27 cellular contexts compared by ENCODE assay signal in the genomic region with DNA sequence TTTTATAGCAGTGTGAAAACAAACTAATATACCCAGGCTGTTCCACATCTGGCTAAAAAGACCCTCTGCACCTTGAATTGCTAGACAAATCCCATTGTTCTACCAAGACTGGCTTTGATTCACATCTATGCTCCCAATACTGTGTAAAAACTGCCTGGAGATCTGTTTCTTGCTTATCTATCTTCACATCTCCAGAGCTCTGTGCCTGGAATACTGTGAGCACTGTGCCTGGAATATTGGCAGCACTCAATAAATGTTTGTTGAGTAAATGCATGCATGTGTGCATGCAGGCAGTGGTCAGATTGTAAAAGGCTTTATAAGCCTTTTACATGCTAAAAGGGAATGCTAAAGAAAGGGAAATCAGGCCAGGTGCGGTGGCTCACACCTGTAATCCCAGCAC.
"Had no signal": no experiment of that assay in that cellular context is flagged by ENCODE, and none has a peak within 500 bp of the region (broad histone marks: within the 10 kb centered on the region; RNA-seq: fewer than 3 reads in every experiment).

No MANE protein-coding gene starts in this region.

- H3K27me3 Mint-ChIP-seq: stimulated activated memory B cell treated with anti-CD40 and anti-IgM and Interleukin-4, amounts not matched to agents 10 μg/mL and 1 μg/mL and 100 μg/mL, for 72 hours had no signal

- H3K27ac Mint-ChIP-seq: stimulated activated effector memory CD8-positive, alpha-beta T cell treated with anti-CD3 and anti-CD28 coated beads, Interleukin-12 subunit alpha, Interleukin-12 subunit beta, amount 100 ng/mL, for 72 hours; stimulated activated memory B cell treated with anti-CD40 and anti-IgM and Interleukin-4, amounts not matched to agents 10 μg/mL and 1 μg/mL and 100 μg/mL, for 72 hours; stimulated activated naive B cell treated with anti-CD40 and anti-IgM and Interleukin-4, amounts not matched to agents 10 μg/mL and 1 μg/mL and 100 μg/mL, for 72 hours; stimulated activated naive CD8-positive, alpha-beta T cell treated with anti-CD3 and anti-CD28 coated beads, Interleukin-15, amount 100 ng/mL, for 72 hours; stimulated activated naive CD8-positive, alpha-beta T cell treated with anti-CD3 and anti-CD28 coated beads, Interleukin-15, Interleukin-2, amounts not matched to agents 100 ng/mL and 50 ng/mL, for 24 hours; type B pancreatic cell had no signal

- DNase-seq: stimulated activated CD4-positive, alpha-beta T cell treated with anti-CD3 and anti-CD28 coated beads, Interleukin-2, amount 100 ng/mL, for 48 hours; stimulated activated CD4-positive, alpha-beta T cell treated with anti-CD3 and anti-CD28 coated beads, Interleukin-4, amount 100 ng/mL, for 1 hour; stimulated activated CD4-positive, alpha-beta T cell treated with anti-CD3 and anti-CD28 coated beads, Interleukin-4, amount 100 ng/mL, for 24 hours; stimulated activated CD4-positive, alpha-beta T cell treated with anti-CD3 and anti-CD28 coated beads, Interleukin-4, amount 100 ng/mL, for 4 hours; stimulated activated CD8-positive, alpha-beta memory T cell treated with anti-CD3 and anti-CD28 coated beads, Interleukin-4, amount 100 ng/mL, for 48 hours; stimulated activated naive B cell treated with anti-CD40 and anti-IgM and Interleukin-4, amounts not matched to agents 10 μg/mL and 1 μg/mL and 100 μg/mL, for 72 hours; stimulated activated naive CD4-positive, alpha-beta T cell; stimulated activated naive CD4-positive, alpha-beta T cell treated with Interleukin-2 at 50 U/mL for 16 hours; stimulated activated naive CD8-positive, alpha-beta T cell treated with anti-CD3 and anti-CD28 coated beads, Interleukin-15, amount 100 ng/mL, for 72 hours; stimulated activated naive CD8-positive, alpha-beta T cell treated with anti-CD3 and anti-CD28 coated beads, Interleukin-15, Interleukin-2, amounts not matched to agents 100 U/mL and 50 U/mL, for 24 hours; substantia nigra; testis; thyroid gland; tibial artery; transverse colon; trophoblast cell; upper lobe of left lung; upper lobe of right lung; uterus had no signal

- H3K36me3 Mint-ChIP-seq: stimulated activated effector memory CD8-positive, alpha-beta T cell treated with anti-CD3 and anti-CD28 coated beads, Interleukin-12 subunit alpha, Interleukin-12 subunit beta, amount 100 ng/mL, for 72 hours; stimulated activated memory B cell treated with anti-CD40 and anti-IgM and Interleukin-4, amounts not matched to agents 10 μg/mL and 1 μg/mL and 100 μg/mL, for 72 hours; stimulated activated naive B cell treated with anti-CD40 and anti-IgM and Interleukin-4, amounts not matched to agents 10 μg/mL and 1 μg/mL and 100 μg/mL, for 72 hours; type B pancreatic cell had no signal

- H3K4me1 Mint-ChIP-seq: stimulated activated effector memory CD8-positive, alpha-beta T cell treated with anti-CD3 and anti-CD28 coated beads, Interleukin-12 subunit alpha, Interleukin-12 subunit beta, amount 100 ng/mL, for 72 hours; stimulated activated memory B cell treated with anti-CD40 and anti-IgM and Interleukin-4, amounts not matched to agents 10 μg/mL and 1 μg/mL and 100 μg/mL, for 72 hours; stimulated activated naive B cell treated with anti-CD40 and anti-IgM and Interleukin-4, amounts not matched to agents 10 μg/mL and 1 μg/mL and 100 μg/mL, for 72 hours; stimulated activated naive CD8-positive, alpha-beta T cell treated with anti-CD3 and anti-CD28 coated beads, Interleukin-15, amount 100 ng/mL, for 72 hours had no signal

- H3K9me3 Mint-ChIP-seq: stimulated activated memory B cell treated with anti-CD40 and anti-IgM and Interleukin-4, amounts not matched to agents 10 μg/mL and 1 μg/mL and 100 μg/mL, for 72 hours; stimulated activated naive B cell treated with anti-CD40 and anti-IgM and Interleukin-4, amounts not matched to agents 10 μg/mL and 1 μg/mL and 100 μg/mL, for 72 hours; stimulated activated naive CD8-positive, alpha-beta T cell treated with anti-CD3 and anti-CD28 coated beads, Interleukin-15, amount 100 ng/mL, for 72 hours; stimulated activated naive CD8-positive, alpha-beta T cell treated with anti-CD3 and anti-CD28 coated beads, Interleukin-15, Interleukin-2, amounts not matched to agents 100 ng/mL and 50 ng/mL, for 24 hours; type B pancreatic cell had no signal

- H3K4me3 Mint-ChIP-seq: stimulated activated effector memory CD8-positive, alpha-beta T cell treated with anti-CD3 and anti-CD28 coated beads, Interleukin-12 subunit alpha, Interleukin-12 subunit beta, amount 100 ng/mL, for 72 hours; stimulated activated memory B cell treated with anti-CD40 and anti-IgM and Interleukin-4, amounts not matched to agents 10 μg/mL and 1 μg/mL and 100 μg/mL, for 72 hours; stimulated activated naive B cell treated with anti-CD40 and anti-IgM and Interleukin-4, amounts not matched to agents 10 μg/mL and 1 μg/mL and 100 μg/mL, for 72 hours; stimulated activated naive CD8-positive, alpha-beta T cell treated with anti-CD3 and anti-CD28 coated beads, Interleukin-15, amount 100 ng/mL, for 72 hours; stimulated activated naive CD8-positive, alpha-beta T cell treated with anti-CD3 and anti-CD28 coated beads, Interleukin-15, Interleukin-2, amounts not matched to agents 100 ng/mL and 50 ng/mL, for 24 hours; type B pancreatic cell had no signal

- H3K27me3 ChIP-seq: suprapubic skin, testis, thyroid gland, tibial artery, tibial nerve, transverse colon, upper lobe of left lung, upper lobe of right lung, uterus, vagina had no signal

- H3K36me3 ChIP-seq: suprapubic skin, thoracic aorta, thyroid gland, tibial artery, tibial nerve, transverse colon, upper lobe of left lung, upper lobe of right lung, uterus, vagina had no signal

- H3K4me3 ChIP-seq: suprapubic skin, testis, thoracic aorta, thyroid gland, tibial artery, tibial nerve, transverse colon, upper lobe of left lung, upper lobe of right lung, uterus, vagina had no signal

- H3K9me3 ChIP-seq: suprapubic skin, testis, thoracic aorta, thyroid gland, tibial artery, tibial nerve, transverse colon, upper lobe of left lung, upper lobe of right lung, uterus, vagina had no signal

- H3K4me1 ChIP-seq: suprapubic skin, testis, thyroid gland, tibial artery, tibial nerve, transverse colon, upper lobe of left lung, upper lobe of right lung, uterus, vagina had no signal

- ATAC-seq: stimulated activated effector memory CD8-positive, alpha-beta T cell treated with anti-CD3 and anti-CD28 coated beads, Interleukin-12 subunit alpha, Interleukin-12 subunit beta, amount 100 ng/mL, for 72 hours; stimulated activated memory B cell treated with anti-CD40 and anti-IgM and Interleukin-4, amounts not matched to agents 10 μg/mL and 1 μg/mL and 100 μg/mL, for 72 hours; stimulated activated naive B cell treated with anti-CD40 and anti-IgM and Interleukin-4, amounts not matched to agents 10 μg/mL and 1 μg/mL and 100 μg/mL, for 72 hours; stimulated activated naive CD8-positive, alpha-beta T cell treated with anti-CD3 and anti-CD28 coated beads, Interleukin-15, amount 100 ng/mL, for 72 hours; stimulated activated naive CD8-positive, alpha-beta T cell treated with anti-CD3 and anti-CD28 coated beads, Interleukin-15, Interleukin-2, amounts not matched to agents 100 U/mL and 50 U/mL, for 24 hours; upper lobe of right lung had no signal

- H3K27ac ChIP-seq: suprapubic skin, testis, thoracic aorta, thyroid gland, tibial artery, tibial nerve, transverse colon, upper lobe of left lung, upper lobe of right lung, uterus, vagina had no signal
